Comparison of ENCODE assay signal across 1 cellular context in genomic region chr12:8948711-8949524, GRCh38.
TF ChIP-seq lines count a peak whose summit lies in the region.

No MANE protein-coding gene starts in this region.

TF ChIP-seq in K562, 482 proteins besides CTCF, POLR2A, EP300 and RAD21 (continued from another document):
- TF ChIP-seq BRF2 (IDR thresholded peaks at IDR 0.05; ENCODE audit: borderline replicate concordance, insufficient read depth, insufficient read length) (no peak), NFE2L1 (tag; IDR thresholded peaks at IDR 0.05; ENCODE audit: borderline replicate concordance, low read depth) (no peak), ZNF134 (CRISPR knock-in tag; conservative IDR thresholded peaks at IDR 0.05) (no peak), ZMIZ1 (IDR thresholded peaks at IDR 0.05; ENCODE audit: low read depth in 2 of 2, low read length in 2 of 2) (no peak), MCM7 (IDR thresholded peaks at IDR 0.05) (no peak), CBFA2T3 (IDR thresholded peaks at IDR 0.05) (peak; percentile 19; the same call in 1 of the 2 replicates), NR1H2 (CRISPR knock-in tag; IDR thresholded peaks at IDR 0.05) (no peak), CTBP1 (IDR thresholded peaks at IDR 0.05; ENCODE audit: borderline replicate concordance) (no peak), ARID4B (CRISPR knock-in tag; IDR thresholded peaks at IDR 0.05) (0 out of 2 replicates have a peak, but pooled peaks have one; percentile 17), MECOM (CRISPR knock-in tag; IDR thresholded peaks at IDR 0.05) (no peak), ZNF282 (CRISPR knock-in tag; IDR thresholded peaks at IDR 0.05) (no peak), ZBTB1 (CRISPR knock-in tag; IDR thresholded peaks at IDR 0.05; ENCODE audit: borderline replicate concordance, low read depth) (no peak), PRDM10 (IDR thresholded peaks at IDR 0.05; ENCODE audit: partially characterized antibody) (no peak), SIN3A (IDR thresholded peaks at IDR 0.05; ENCODE audit: borderline replicate concordance in 2 of 2, control insufficient read depth in 1 of 2, low read depth in 2 of 2, low read length in 2 of 2) (peak in 1 of 2 experiments; percentile 49; a peak in 1 of 4 replicates), SAFB (IDR thresholded peaks at IDR 0.05; ENCODE audit: borderline replicate concordance, low read depth, low read length) (no peak), NFRKB (IDR thresholded peaks at IDR 0.05; ENCODE audit: low read depth) (0 out of 2 replicates have a peak, but pooled peaks have one; percentile 55), ZNF512 (tag; IDR thresholded peaks at IDR 0.05) (no peak), ARNT (IDR thresholded peaks at IDR 0.05) (no peak; a peak in 1 of 4 replicates), ASH1L (IDR thresholded peaks at IDR 0.05; ENCODE audit: borderline replicate concordance, low read depth, partially characterized antibody) (no peak), ARID3B (CRISPR knock-in tag; IDR thresholded peaks at IDR 0.05; ENCODE audit: borderline replicate concordance) (no peak), BRCA1 (IDR thresholded peaks at IDR 0.05) (no peak), BRCA1 (CRISPR knock-in tag; IDR thresholded peaks at IDR 0.05) (no peak), ZSCAN32 (CRISPR knock-in tag; IDR thresholded peaks at IDR 0.05) (no peak), MBD1 (CRISPR knock-in tag; IDR thresholded peaks at IDR 0.05) (no peak)
TF ChIP-seq in K562: peak in this region for 22.
